Comparison of ENCODE assay signal across 16 cellular contexts in the genomic region with DNA sequence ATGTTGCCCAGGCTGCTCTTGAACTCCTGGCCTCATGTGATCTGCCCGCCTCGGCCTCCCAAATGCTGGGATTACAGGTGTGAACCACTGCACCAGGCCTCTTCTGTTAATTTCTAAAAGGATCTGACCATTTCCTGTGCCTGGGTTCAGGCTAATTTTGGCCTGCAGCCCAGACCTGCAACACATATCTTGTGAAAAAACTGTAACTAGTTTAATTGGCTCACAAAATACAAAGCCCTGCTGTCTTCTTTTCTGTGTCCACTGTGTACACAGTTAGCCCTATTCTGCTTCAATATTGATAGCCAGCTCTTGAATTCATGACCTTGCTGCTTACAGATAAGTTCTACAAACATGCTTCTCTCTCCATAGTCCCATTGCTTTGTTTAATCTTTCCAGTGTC.
DNase-seq lines count a peak whose midpoint lies in the region; TF ChIP-seq lines count a peak whose summit lies in the region.
"Had no signal": no experiment of that assay in that cellular context is flagged by ENCODE, and none has a peak within 500 bp of the region (broad histone marks: within the 10 kb centered on the region; RNA-seq: fewer than 3 reads in every experiment).

No MANE protein-coding gene starts in this region.

- in situ Hi-C loops in HAP-1 (cut with MboI; ENCODE audit: low sequenced_read_pairs) = no loop called here
- in situ Hi-C loops in KBM-7 (cut with MboI; ENCODE audit: low pct_unique_long_range_greater_than_20kb, low sequenced_read_pairs) = no loop called here

- H3K36me3 ChIP-seq in HAP-1 (replicated peaks) = no peaks in the 10 kb centered on the region
- H3K36me3 ChIP-seq: BE2C, suprapubic skin had no signal

- POLR2A ChIA-PET in GM10248 (lab: Yijun Ruan, JAX) = no interaction called here

- no peak for TF ChIP-seq CTCF in retinal pigment epithelial cell (conservative IDR thresholded peaks at IDR 0.05; ENCODE audit: low read depth, low read length)
- no peak for TF ChIP-seq CTCF in GM10248 (IDR thresholded peaks at IDR 0.05; ENCODE audit: control extremely low read depth, extremely low read depth, low read depth, missing control alignments)

- no peak overlapping the region for H3K4me3 ChIP-seq in HAP-1
- H3K4me3 ChIP-seq in retinal pigment epithelial cell (ENCODE audit: low read length) = no peak overlapping the region
- H3K4me3 ChIP-seq: suprapubic skin had no signal

- peaks cover 5% of the 10 kb centered on the region; the same call in 1 of the 2 replicates for H3K4me1 ChIP-seq in HAP-1
- H3K4me1 ChIP-seq: BE2C, suprapubic skin had no signal

- CTCF ChIA-PET in GM10248 (lab: Yijun Ruan, JAX) = interaction anchor here (1.3 kb wide), 1 partner anchor 42 kb away, joined by 3 read pairs; no protein-coding TSS in a partner anchor

- DNase-seq in HAP-1 (ENCODE audit: low spot score in 2 of 2) (peak; percentile 3 to 12), NCI-H2196 (lab: John Stamatoyannopoulos, UW; ENCODE audit: unreplicated experiment) (peak; percentile 57), cerebellum (ENCODE audit: low spot score) (peak; percentile 5), retinal pigment epithelial cell (ENCODE audit: low read depth) (peak; percentile 26), KBM-7 (no peak), GM10248 (ENCODE audit: extremely low spot score) (no peak), head of caudate nucleus (no peak)
- DNase-seq: activated CD8-positive, alpha-beta T cell treated with anti-CD3 and anti-CD28 coated beads, Interleukin-2, amount 10 ng/mL, durations not matched to agents 7 days and 5 days; activated naive CD8-positive, alpha-beta T cell treated with anti-CD3 and anti-CD28 coated beads, Interleukin-2, amount 50 U/mL, for 24 hours; BE2C; effector memory CD4-positive, alpha-beta T cell; KG1; kidney; mesendoderm; NCI-H526 had no signal

- intact Hi-C loops in head of caudate nucleus (cut with DNase I) = no loop called here

- 0 out of 2 replicates have a peak, but pooled peaks cover 3% of the 10 kb centered on the region for H3K9me3 ChIP-seq in HAP-1
- H3K9me3 ChIP-seq: BE2C, suprapubic skin had no signal

- H3K27me3 ChIP-seq in HAP-1 (ENCODE audit: low read depth) = no peaks in the 10 kb centered on the region
- H3K27me3 ChIP-seq: BE2C, suprapubic skin had no signal

Comparison
In these comparisons a context has a peak if more than half of its experiments do, and no peak if none do; other contexts are left out.
1. DNase-seq: peak in HAP-1 (2 of 2), NCI-H2196 (single experiment), cerebellum (single experiment) and retinal pigment epithelial cell (single experiment); none in KBM-7 (single experiment), GM10248 (single experiment) and head of caudate nucleus (0 of 42).